Comparison of ENCODE assay signal across 13 cellular contexts in the genomic region with DNA sequence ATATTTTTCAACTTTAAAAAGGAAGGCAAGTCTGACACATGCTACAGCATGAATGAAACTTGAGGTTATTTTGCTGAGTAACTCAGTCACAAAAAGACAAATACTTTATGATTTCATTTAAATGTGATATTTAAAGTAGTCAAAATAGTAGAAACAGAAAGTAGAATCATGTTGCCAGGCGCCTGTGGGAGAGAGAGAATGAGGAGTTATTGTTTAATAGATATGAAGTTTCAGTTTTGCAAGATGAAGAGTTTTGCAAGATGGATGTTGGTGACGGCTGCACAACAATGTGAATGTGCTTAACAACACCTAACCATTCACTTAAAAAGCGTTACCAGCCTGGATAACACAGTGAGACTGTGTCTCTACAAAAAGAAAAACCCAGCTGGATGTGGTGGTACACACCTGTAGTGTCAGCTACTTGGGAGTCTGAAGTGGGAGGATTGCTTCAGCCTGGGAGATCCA. TPM values are rescaled to one million over a fixed set of nuclear protein-coding genes. Genes with fewer than 3 reads are reported as not detected.
DNase-seq lines count a peak whose midpoint lies in the region; ATAC-seq lines count a peak whose summit lies in the region.
"Had no signal": no experiment of that assay in that cellular context is flagged by ENCODE, and none has a peak within 500 bp of the region (broad histone marks: within the 10 kb centered on the region; RNA-seq: fewer than 3 reads in every experiment).

No MANE protein-coding gene starts in this region.

- peaks cover 54% of the 10 kb centered on the region for H3K4me1 Mint-ChIP-seq in activated T-cell treated with anti-CD3 and anti-CD28 coated beads, Interleukin-2, amount 50 U/mL, for 4 hours (ENCODE audit: low read depth)

- no peaks in the 10 kb centered on the region for H3K36me3 Mint-ChIP-seq in activated T-cell treated with anti-CD3 and anti-CD28 coated beads, Interleukin-2, amount 50 U/mL, for 4 hours (ENCODE audit: insufficient read depth)
- H3K36me3 Mint-ChIP-seq: stimulated activated memory B cell treated with anti-CD40 and anti-IgM and Interleukin-4, amounts not matched to agents 10 μg/mL and 1 μg/mL and 100 μg/mL, for 72 hours had no signal

- DNase-seq in activated T-cell treated with anti-CD3 and anti-CD28 coated beads, Interleukin-2, amount 50 U/mL, for 4 hours: no peak
- DNase-seq in activated T-cell treated with anti-CD3 and anti-CD28 coated beads, Interleukin-2, amount 50 U/mL, for 48 hours: no peak
- DNase-seq in fibroblast of peridontal ligament (ENCODE audit: extremely low read depth) (peak; percentile 24), dermis blood vessel endothelial cell (no peak), superior temporal gyrus (ENCODE audit: extremely low spot score) (no peak), GF-D8 (lab: John Stamatoyannopoulos, UW) (no peak)
- DNase-seq: brain microvascular endothelial cell had no signal

- peak overlapping the region; percentile 5 for H3K4me3 Mint-ChIP-seq in activated T-cell treated with anti-CD3 and anti-CD28 coated beads, Interleukin-2, amount 50 U/mL, for 4 hours
- H3K4me3 Mint-ChIP-seq: memory B cell; stimulated activated memory B cell treated with anti-CD40 and anti-IgM and Interleukin-4, amounts not matched to agents 10 μg/mL and 1 μg/mL and 100 μg/mL, for 72 hours; T-helper 2 cell treated with Interferon-gamma antibody and Interleukin-4, amounts not matched to agents 5 μg/mL and 100 μg/mL, for 36 hours had no signal

- peak; percentile 89 to 90 for ATAC-seq in activated T-cell treated with anti-CD3 and anti-CD28 coated beads, Interleukin-2, amount 50 U/mL, for 4 hours
- ATAC-seq in GM21528 (IDR thresholded peaks at IDR 0.05; ENCODE audit: low FRiP score, unreplicated experiment) (peak; percentile 72), HG03521 (IDR thresholded peaks at IDR 0.05; ENCODE audit: unreplicated experiment) (peak; percentile 67)
- ATAC-seq: Panc1; stimulated activated memory B cell treated with anti-CD40 and anti-IgM and Interleukin-4, amounts not matched to agents 10 μg/mL and 1 μg/mL and 100 μg/mL, for 72 hours had no signal

- H3K27me3 Mint-ChIP-seq in activated T-cell treated with anti-CD3 and anti-CD28 coated beads, Interleukin-2, amount 50 U/mL, for 4 hours (ENCODE audit: low read depth): no peaks in the 10 kb centered on the region
- H3K27me3 Mint-ChIP-seq: memory B cell; stimulated activated memory B cell treated with anti-CD40 and anti-IgM and Interleukin-4, amounts not matched to agents 10 μg/mL and 1 μg/mL and 100 μg/mL, for 72 hours had no signal

- no peaks in the 10 kb centered on the region for H3K9me3 Mint-ChIP-seq in activated T-cell treated with anti-CD3 and anti-CD28 coated beads, Interleukin-2, amount 50 U/mL, for 4 hours

RNA-seq across cellular contexts. Expression of gene ATP1A1, which starts 20.7 kb away (rescaled TPM):
- total RNA-seq in activated T-cell treated with anti-CD3 and anti-CD28 coated beads, Interleukin-2, amount 50 U/mL, for 4 hours: 100 to 1,000 TPM; 334 to 383 (median 337) TPM
- 208 and 350 TPM in 2 replicates for total RNA-seq in dermis blood vessel endothelial cell
